Comparison of ENCODE assay signal across 12 cellular contexts in the genomic region with DNA sequence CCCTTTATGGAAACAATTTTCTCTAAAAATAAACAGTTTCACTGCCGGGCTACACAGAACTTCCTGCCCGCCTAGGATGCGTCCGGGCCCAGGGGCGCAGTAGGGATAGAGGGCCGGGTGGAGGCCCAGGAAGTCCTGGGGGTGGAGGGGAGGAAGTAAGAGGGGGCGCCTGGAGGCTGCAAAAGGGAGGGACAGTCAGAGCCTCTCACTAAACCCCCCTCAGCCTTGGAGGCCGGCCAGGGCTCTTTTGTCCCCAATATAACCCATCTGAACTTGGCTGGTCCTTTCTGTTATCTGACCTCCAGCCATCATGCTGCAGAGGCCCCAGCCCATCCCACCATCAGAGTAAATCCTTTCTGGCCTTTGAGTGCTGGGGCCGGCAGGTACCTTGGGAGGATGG. TPM values are rescaled to one million over a fixed set of nuclear protein-coding genes. Genes with fewer than 3 reads are reported as not detected.
A peak's percentile ranks its signal among the peaks of the same experiment; 100 is the strongest.
DNase-seq lines count a peak whose midpoint lies in the region; ATAC-seq and TF ChIP-seq lines count a peak whose summit lies in the region.
"Had no signal": no experiment of that assay in that cellular context is flagged by ENCODE, and none has a peak within 500 bp of the region (broad histone marks: within the 10 kb centered on the region; RNA-seq: fewer than 3 reads in every experiment).

No MANE protein-coding gene starts in this region.

- H3K4me3 ChIP-seq in mucosa of rectum (ENCODE audit: low read length in 2 of 2) (peak overlapping the region; percentile 48 to 59), uterus (peak overlapping the region; percentile 51 to 94)

- H3K36me3 Mint-ChIP-seq in activated naive CD8-positive, alpha-beta T cell treated with anti-CD3 and anti-CD28 coated beads, Interleukin-2, amount 10 ng/mL, durations not matched to agents 7 days and 5 days: no peaks in the 10 kb centered on the region
- no peaks in the 10 kb centered on the region for H3K36me3 Mint-ChIP-seq in activated naive CD8-positive, alpha-beta T cell treated with anti-CD3 and anti-CD28 coated beads, Interleukin-2, amount 50 U/mL, for 24 hours (ENCODE audit: low read depth)

- peak; percentile 22 for ATAC-seq in activated naive CD8-positive, alpha-beta T cell treated with anti-CD3 and anti-CD28 coated beads, Interleukin-2, amount 10 ng/mL, durations not matched to agents 7 days and 5 days (ENCODE audit: low read depth)
- no peak for ATAC-seq in activated naive CD8-positive, alpha-beta T cell treated with anti-CD3 and anti-CD28 coated beads, Interleukin-2, amount 50 U/mL, for 24 hours
- no peak for ATAC-seq in HG03521 (IDR thresholded peaks at IDR 0.05; ENCODE audit: unreplicated experiment)
- ATAC-seq in GM18907 (IDR thresholded peaks at IDR 0.05; ENCODE audit: unreplicated experiment): no peak

- H3K27me3 ChIP-seq in mucosa of rectum (ENCODE audit: control insufficient read depth in 2 of 2, insufficient read depth in 2 of 2, low read length in 2 of 2) (no peaks in the 10 kb centered on the region), uterus (no peaks in the 10 kb centered on the region)

- H3K27me3 Mint-ChIP-seq in activated naive CD8-positive, alpha-beta T cell treated with anti-CD3 and anti-CD28 coated beads, Interleukin-2, amount 10 ng/mL, durations not matched to agents 7 days and 5 days: peaks cover 11% of the 10 kb centered on the region
- peaks cover 16% of the 10 kb centered on the region for H3K27me3 Mint-ChIP-seq in activated naive CD8-positive, alpha-beta T cell treated with anti-CD3 and anti-CD28 coated beads, Interleukin-2, amount 50 U/mL, for 24 hours

- H3K9me3 Mint-ChIP-seq in activated naive CD8-positive, alpha-beta T cell treated with anti-CD3 and anti-CD28 coated beads, Interleukin-2, amount 10 ng/mL, durations not matched to agents 7 days and 5 days: no peaks in the 10 kb centered on the region
- no peaks in the 10 kb centered on the region for H3K9me3 Mint-ChIP-seq in activated naive CD8-positive, alpha-beta T cell treated with anti-CD3 and anti-CD28 coated beads, Interleukin-2, amount 50 U/mL, for 24 hours

- POLR2A ChIA-PET in activated naive CD8-positive, alpha-beta T cell treated with anti-CD3 and anti-CD28 coated beads, Interleukin-2, amount 10 ng/mL, durations not matched to agents 7 days and 5 days (lab: Charles Lee): interaction anchor here (1.0 kb wide), 1 partner anchor 40 kb away, joined by 3 read pairs; no protein-coding TSS in a partner anchor

- H3K9ac ChIP-seq in mucosa of rectum (ENCODE audit: low read depth in 1 of 2, low read length in 2 of 2): peak overlapping the region in 1 of 2 donors; percentile 24

- H3K9me3 ChIP-seq in mucosa of rectum (ENCODE audit: control insufficient read depth in 2 of 2, low read length in 2 of 2): no peaks in the 10 kb centered on the region
- H3K9me3 ChIP-seq in uterus: no peaks in the 10 kb centered on the region

- H3K36me3 ChIP-seq in mucosa of rectum (ENCODE audit: control insufficient read depth in 2 of 2, insufficient read depth in 2 of 2, low read length in 2 of 2) (peaks cover 0 to 9% of the 10 kb centered on the region in 2 donors), uterus (no peaks in the 10 kb centered on the region)

- H3K27ac ChIP-seq in caudate nucleus (ENCODE audit: low read depth, low read length) (peak overlapping the region; percentile 48), mucosa of rectum (ENCODE audit: low read depth in 2 of 2, low read length in 2 of 2) (peak overlapping the region; percentile 50 to 67), uterus (peak overlapping the region; percentile 98 to 99)

- TF ChIP-seq POLR2A in uterus (IDR thresholded peaks at IDR 0.05): no peak

- H3K4me1 Mint-ChIP-seq in activated naive CD8-positive, alpha-beta T cell treated with anti-CD3 and anti-CD28 coated beads, Interleukin-2, amount 10 ng/mL, durations not matched to agents 7 days and 5 days: peaks cover 5% of the 10 kb centered on the region
- peaks cover 7% of the 10 kb centered on the region for H3K4me1 Mint-ChIP-seq in activated naive CD8-positive, alpha-beta T cell treated with anti-CD3 and anti-CD28 coated beads, Interleukin-2, amount 50 U/mL, for 24 hours

- intact Hi-C loops in uterus (cut with DNase I; ENCODE audit: low total_unique reads): loop anchor here (5.0 kb wide), 1 partner anchor 33 kb away; no protein-coding TSS in a partner anchor

- peaks cover 9 to 11% of the 10 kb centered on the region in 2 donors for H3K4me1 ChIP-seq in mucosa of rectum (ENCODE audit: control insufficient read depth in 2 of 2, insufficient read depth in 2 of 2, low read length in 2 of 2)
- H3K4me1 ChIP-seq in uterus: peaks cover 12 to 20% of the 10 kb centered on the region in 2 donors

- no peak for TF ChIP-seq CTCF in uterus (IDR thresholded peaks at IDR 0.05)

- DNase-seq in activated naive CD8-positive, alpha-beta T cell treated with anti-CD3 and anti-CD28 coated beads, Interleukin-2, amount 10 ng/mL, durations not matched to agents 7 days and 5 days: no peak
- no peak for DNase-seq in activated naive CD8-positive, alpha-beta T cell treated with anti-CD3 and anti-CD28 coated beads, Interleukin-2, amount 50 U/mL, for 24 hours
- no peak for DNase-seq in caudate nucleus (lab: John Stamatoyannopoulos, UW)
- no peak for DNase-seq in uterus
- DNase-seq in inferior parietal cortex (ENCODE audit: extremely low spot score): no peak
- DNase-seq: activated effector memory CD4-positive, alpha-beta T cell treated with Interleukin-2 at 50 U/mL for 16 hours; small intestine; SW 1271 had no signal

- peak overlapping the region; percentile 31 for H3K4me3 Mint-ChIP-seq in activated naive CD8-positive, alpha-beta T cell treated with anti-CD3 and anti-CD28 coated beads, Interleukin-2, amount 10 ng/mL, durations not matched to agents 7 days and 5 days
- H3K4me3 Mint-ChIP-seq in activated naive CD8-positive, alpha-beta T cell treated with anti-CD3 and anti-CD28 coated beads, Interleukin-2, amount 50 U/mL, for 24 hours: no peak overlapping the region

- no peak overlapping the region for H3K27ac Mint-ChIP-seq in activated naive CD8-positive, alpha-beta T cell treated with anti-CD3 and anti-CD28 coated beads, Interleukin-2, amount 10 ng/mL, durations not matched to agents 7 days and 5 days
- no peak overlapping the region for H3K27ac Mint-ChIP-seq in activated naive CD8-positive, alpha-beta T cell treated with anti-CD3 and anti-CD28 coated beads, Interleukin-2, amount 50 U/mL, for 24 hours
- H3K27ac Mint-ChIP-seq: B cell had no signal

RNA-seq across cellular contexts. Expression of a gene that starts 2.2 kb away (rescaled TPM):
- total RNA-seq in activated naive CD8-positive, alpha-beta T cell treated with anti-CD3 and anti-CD28 coated beads, Interleukin-2, amount 10 ng/mL, durations not matched to agents 7 days and 5 days: 1 to 10 TPM; 5.3 to 7.9 TPM
- 100 to 1,000 TPM; 326 to 762 (median 535) TPM for total RNA-seq in uterus

RNA-seq across cellular contexts. Expression of a gene that starts 39.6 kb away (rescaled TPM):
- 10 to 100 TPM; 63.0 to 65.4 TPM for total RNA-seq in activated naive CD8-positive, alpha-beta T cell treated with anti-CD3 and anti-CD28 coated beads, Interleukin-2, amount 10 ng/mL, durations not matched to agents 7 days and 5 days
- total RNA-seq in uterus: 10 to 100 TPM in 1 of 4 donors, 1 to 10 TPM in 3; 1.8 to 21.8 (median 2.6) TPM

RNA-seq across cellular contexts. Expression of a gene that starts 44.2 kb away (rescaled TPM):
- not detected for total RNA-seq in activated naive CD8-positive, alpha-beta T cell treated with anti-CD3 and anti-CD28 coated beads, Interleukin-2, amount 10 ng/mL, durations not matched to agents 7 days and 5 days
- 1 to 10 TPM in 1 of 4 donors, not detected in 3; 3.0 TPM for total RNA-seq in uterus
- total RNA-seq: B cell had no signal

Comparison
In these comparisons a context has a peak if more than half of its experiments do, and no peak if none do; other contexts are left out.
1. H3K27ac ChIP-seq: peak in every context shown above with its lines; median percentile 98 in uterus; 58 in mucosa of rectum; 48 in caudate nucleus.
2. RNA of a gene that starts 2.2 kb away (total RNA-seq): 326 to 762 TPM in uterus; 5.3 to 7.9 TPM in activated naive CD8-positive, alpha-beta T cell treated with anti-CD3 and anti-CD28 coated beads, Interleukin-2, amount 10 ng/mL, durations not matched to agents 7 days and 5 days; every median in the first group is over 10 times any median in the second.